In the genomic region with DNA sequence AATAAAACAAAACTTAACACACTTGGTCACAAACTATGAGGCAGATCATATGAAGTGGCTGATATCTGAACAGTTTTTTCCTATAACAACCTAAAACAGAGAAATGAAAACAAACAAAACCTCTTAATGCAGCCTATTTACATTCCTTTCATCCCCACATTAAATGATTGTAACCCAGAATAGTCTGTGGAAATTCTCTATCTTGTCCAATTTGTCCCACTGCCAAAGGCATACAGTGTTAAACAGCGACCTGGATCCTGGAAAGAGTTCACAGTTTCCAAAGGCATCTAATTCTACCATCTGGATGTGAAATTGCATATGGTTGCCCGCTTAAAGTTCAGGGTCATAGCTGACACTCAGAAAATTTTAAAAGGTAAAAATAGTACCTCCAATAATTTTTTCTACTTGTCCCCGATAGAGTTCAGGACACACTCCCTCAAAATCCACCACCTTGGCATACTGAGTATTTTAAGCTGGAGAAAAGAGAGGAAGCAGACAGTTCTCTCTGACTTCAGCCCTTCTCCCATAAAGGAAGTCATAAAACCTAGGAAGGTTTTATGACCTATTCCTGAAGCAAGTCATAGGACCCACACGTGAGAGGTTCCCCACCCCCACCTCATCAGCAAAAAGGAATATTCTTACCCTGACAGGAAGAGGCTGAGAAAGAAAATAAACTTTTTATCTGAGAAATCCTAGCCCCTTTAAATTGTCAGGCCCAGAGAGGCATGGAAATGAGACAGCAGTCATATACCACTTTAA, we compare ENCODE assay signal across 15 cellular contexts.
DNase-seq lines count a peak whose midpoint lies in the region; ATAC-seq and TF ChIP-seq lines count a peak whose summit lies in the region.
"Had no signal": no experiment of that assay in that cellular context is flagged by ENCODE, and none has a peak within 500 bp of the region (broad histone marks: within the 10 kb centered on the region; RNA-seq: fewer than 3 reads in every experiment).

No MANE protein-coding gene starts in this region.

- H3K9me3 Mint-ChIP-seq in GM23338 (no peaks in the 10 kb centered on the region), immature natural killer cell (peaks cover 2 to 16% (median 9%) of the 10 kb centered on the region in 6 donors)

- peaks cover 3% of the 10 kb centered on the region; the same call in 1 of the 2 replicates for H3K9me2 ChIP-seq in GM23338 (ENCODE audit: insufficient read depth)

- H2AFZ ChIP-seq in GM23338 (0 out of 2 replicates have a peak overlapping the region, but pooled peaks have one; percentile 4), smooth muscle cell (ENCODE audit: low read depth) (peak overlapping the region; percentile 69)

- H3K36me3 ChIP-seq in GM23338 (ENCODE audit: insufficient read depth) (no peaks in the 10 kb centered on the region), smooth muscle cell (ENCODE audit: low read depth) (no peaks in the 10 kb centered on the region), breast epithelium (no peaks in the 10 kb centered on the region)

- no peaks in the 10 kb centered on the region for H3K79me2 ChIP-seq in GM23338 (replicated peaks; ENCODE audit: insufficient read depth)
- no peaks in the 10 kb centered on the region for H3K79me2 ChIP-seq in smooth muscle cell (ENCODE audit: low read depth)

- H4K20me1 ChIP-seq in GM23338 (replicated peaks; ENCODE audit: insufficient read depth) (no peaks in the 10 kb centered on the region), smooth muscle cell (ENCODE audit: low read depth) (no peaks in the 10 kb centered on the region)

- H3K36me3 Mint-ChIP-seq in GM23338 (ENCODE audit: low read depth) (no peaks in the 10 kb centered on the region; the same call in 2 of the 3 replicates), immature natural killer cell (no peaks in the 10 kb centered on the region)
- H3K36me3 Mint-ChIP-seq: CD8-positive, alpha-beta memory T cell had no signal

- H3K27ac Mint-ChIP-seq in GM23338 (no peak overlapping the region), immature natural killer cell (no peak overlapping the region)
- H3K27ac Mint-ChIP-seq: CD8-positive, alpha-beta memory T cell had no signal

- H3K27me3 Mint-ChIP-seq in GM23338 (ENCODE audit: insufficient read depth, low read depth, poor library complexity) (no peaks in the 10 kb centered on the region), immature natural killer cell (ENCODE audit: low read depth in 3 of 3) (peaks cover 0 to 2% (median 0%) of the 10 kb centered on the region in 3 donors)

- 59% methylated on average over 4 of the region's 4 CpGs for WGBS in smooth muscle cell (ENCODE audit: low lambda C conversion rate)

- no peak for ATAC-seq in GM23338
- peak; percentile 84 for ATAC-seq in left colon

- H3K4me2 ChIP-seq in GM23338 (no peak overlapping the region), smooth muscle cell (no peak overlapping the region)
- H3K4me2 ChIP-seq: KMS-11 had no signal

- no peaks in the 10 kb centered on the region for H3K4me1 ChIP-seq in GM23338 (ENCODE audit: insufficient read depth)
- no peaks in the 10 kb centered on the region for H3K4me1 ChIP-seq in smooth muscle cell (ENCODE audit: low read depth)
- H3K4me1 ChIP-seq in breast epithelium: no peaks in the 10 kb centered on the region

- TF ChIP-seq CTCF in GM23338 (conservative IDR thresholded peaks at IDR 0.05; ENCODE audit: low read depth in 2 of 2): no peak
- no peak for TF ChIP-seq CTCF in VCaP (conservative IDR thresholded peaks at IDR 0.05)
- no peak for TF ChIP-seq CTCF in smooth muscle cell (IDR thresholded peaks at IDR 0.05; ENCODE audit: borderline replicate concordance, insufficient read depth, poor library complexity, severe bottlenecking)
- TF ChIP-seq CTCF in breast epithelium (IDR thresholded peaks at IDR 0.05): no peak

- H3K27me3 ChIP-seq in GM23338 (ENCODE audit: insufficient read depth): no peaks in the 10 kb centered on the region
- no peaks in the 10 kb centered on the region for H3K27me3 ChIP-seq in smooth muscle cell (ENCODE audit: low read depth)
- H3K27me3 ChIP-seq in breast epithelium: no peaks in the 10 kb centered on the region

- no peak overlapping the region for H3K9ac ChIP-seq in smooth muscle cell (ENCODE audit: low read depth)
- H3K9ac ChIP-seq: KMS-11 had no signal

- no peak overlapping the region for H3K4me3 Mint-ChIP-seq in GM23338
- H3K4me3 Mint-ChIP-seq in immature natural killer cell: no peak overlapping the region
- H3K4me3 Mint-ChIP-seq: CD8-positive, alpha-beta memory T cell had no signal

- H3K4me3 ChIP-seq in GM23338 (no peak overlapping the region), smooth muscle cell (no peak overlapping the region), breast epithelium (no peak overlapping the region)

- DNase-seq in GM23338 (ENCODE audit: low spot score) (no peak), left colon (peak in 1 of 2 donors; percentile 16), smooth muscle cell (lab: John Stamatoyannopoulos, UW; ENCODE audit: unreplicated experiment) (no peak), immature natural killer cell (no peak), breast epithelium (ENCODE audit: low spot score in 2 of 2) (no peak)
- DNase-seq in stimulated activated CD4-positive, alpha-beta T cell treated with anti-CD3 and anti-CD28 coated beads, Interleukin-2, amount 100 ng/mL, for 24 hours: no peak
- DNase-seq: ACHN; CD8-positive, alpha-beta memory T cell; EL; NCI-H1105 treated with DMSO at 0.1 percent for 48 hours; NCI-H187 treated with DMSO at 0.1 percent for 48 hours; NCI-H510A treated with DMSO at 0.1 percent for 48 hours; SHP77 treated with DMSO at 0.1 percent for 48 hours had no signal

- no peaks in the 10 kb centered on the region for H3F3A ChIP-seq in GM23338 (replicated peaks; ENCODE audit: low read depth)
- H3F3A ChIP-seq in smooth muscle cell (ENCODE audit: low read depth): peaks cover 3% of the 10 kb centered on the region

- H3K27ac ChIP-seq in GM23338 (ENCODE audit: low read depth) (no peak overlapping the region), VCaP (peak overlapping the region; percentile 72), smooth muscle cell (ENCODE audit: low read depth) (peak overlapping the region; percentile 17), breast epithelium (no peak overlapping the region)
- H3K27ac ChIP-seq: KMS-11 had no signal

- H3K9me3 ChIP-seq in smooth muscle cell (replicated peaks; ENCODE audit: low read depth): no peaks in the 10 kb centered on the region
- H3K9me3 ChIP-seq in breast epithelium: no peaks in the 10 kb centered on the region

- no peak for TF ChIP-seq POLR2A in breast epithelium (IDR thresholded peaks at IDR 0.05)

- intact Hi-C loops in left colon (cut with DNase I, micrococcal nuclease): no loop called here
- intact Hi-C loops in breast epithelium (cut with DNase I; ENCODE audit: low total_unique reads): no loop called here

- H3K4me1 Mint-ChIP-seq in GM23338: no peaks in the 10 kb centered on the region
- H3K4me1 Mint-ChIP-seq in immature natural killer cell: no peaks in the 10 kb centered on the region
- H3K4me1 Mint-ChIP-seq: CD8-positive, alpha-beta memory T cell had no signal

TF ChIP-seq in GM23338, 12 proteins besides CTCF, POLR2A, EP300 and RAD21 (continues in another document):
- TF ChIP-seq EZH2phosphoT487 (IDR thresholded peaks at IDR 0.05; ENCODE audit: unreplicated experiment): no peak
- no peak for TF ChIP-seq EZH2 (IDR thresholded peaks at IDR 0.05; ENCODE audit: low read depth, unreplicated experiment)
- no peak for TF ChIP-seq STAT1 (IDR thresholded peaks at IDR 0.05; ENCODE audit: unreplicated experiment)
- no peak for TF ChIP-seq NANOG (IDR thresholded peaks at IDR 0.05; ENCODE audit: borderline replicate concordance)
- TF ChIP-seq POLR2AphosphoS5 (IDR thresholded peaks at IDR 0.05; ENCODE audit: low read depth): no peak
- TF ChIP-seq, protein P1, sequence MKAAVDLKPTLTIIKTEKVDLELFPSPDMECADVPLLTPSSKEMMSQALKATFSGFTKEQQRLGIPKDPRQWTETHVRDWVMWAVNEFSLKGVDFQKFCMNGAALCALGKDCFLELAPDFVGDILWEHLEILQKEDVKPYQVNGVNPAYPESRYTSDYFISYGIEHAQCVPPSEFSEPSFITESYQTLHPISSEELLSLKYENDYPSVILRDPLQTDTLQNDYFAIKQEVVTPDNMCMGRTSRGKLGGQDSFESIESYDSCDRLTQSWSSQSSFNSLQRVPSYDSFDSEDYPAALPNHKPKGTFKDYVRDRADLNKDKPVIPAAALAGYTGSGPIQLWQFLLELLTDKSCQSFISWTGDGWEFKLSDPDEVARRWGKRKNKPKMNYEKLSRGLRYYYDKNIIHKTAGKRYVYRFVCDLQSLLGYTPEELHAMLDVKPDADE (IDR thresholded peaks at IDR 0.05): no peak
- no peak for TF ChIP-seq JUNB (IDR thresholded peaks at IDR 0.05; ENCODE audit: unreplicated experiment)
- no peak for TF ChIP-seq CREB1 (CRISPR knock-in tag; IDR thresholded peaks at IDR 0.05; ENCODE audit: low read depth)
- TF ChIP-seq ZNF114 (CRISPR knock-in tag; IDR thresholded peaks at IDR 0.05): no peak

Comparison
In these comparisons a context has a peak if more than half of its experiments do, and no peak if none do; other contexts are left out.
1. H3K27ac ChIP-seq: peak in VCaP (single experiment) and smooth muscle cell (single experiment); none in GM23338 (single experiment) and breast epithelium (0 of 2).